ENCODE assay signal across 12 cellular contexts in genomic region chr10:74096777-74097176, GRCh38. TPM values are rescaled to one million over a fixed set of nuclear protein-coding genes. Genes with fewer than 3 reads are reported as not detected.
DNase-seq lines count a peak whose midpoint lies in the region; ATAC-seq lines count a peak whose summit lies in the region.
"Had no signal": no experiment of that assay in that cellular context is flagged by ENCODE, and none has a peak within 500 bp of the region (broad histone marks: within the 10 kb centered on the region; RNA-seq: fewer than 3 reads in every experiment).

No MANE protein-coding gene starts in this region.

- no peaks in the 10 kb centered on the region for H3K27me3 Mint-ChIP-seq in CD4-positive, alpha-beta memory T cell

- POLR2A ChIA-PET in CD4-positive, alpha-beta memory T cell (lab: Charles Lee; ENCODE audit: partially characterized antibody): no interaction called here

- no peak for DNase-seq in CD4-positive, alpha-beta memory T cell
- peak; percentile 44 for DNase-seq in GM19238 (ENCODE audit: insufficient read length, low spot score)
- DNase-seq in AG08396 (ENCODE audit: low spot score): no peak
- DNase-seq in activated naive CD4-positive, alpha-beta T cell treated with anti-CD3 and anti-CD28 coated beads, Interleukin-2, amount 50 U/mL, for 16 hours: no peak
- DNase-seq in activated T-cell treated with anti-CD3 and anti-CD28 coated beads, Interleukin-2, amount 50 U/mL, for 1 hour: no peak
- DNase-seq in stimulated activated CD4-positive, alpha-beta T cell treated with anti-CD3 and anti-CD28 coated beads, Interleukin-12 subunit alpha, Interleukin-12 subunit beta, amount 100 ng/mL, for 4 hours: no peak
- DNase-seq: activated CD8-positive, alpha-beta memory T cell treated with anti-CD3 and anti-CD28 coated beads, Interleukin-2, amount 50 U/mL, for 48 hours; left ventricle myocardium inferior; NCI-H446 treated with DMSO at 0.1 percent for 48 hours had no signal

- H3K9me3 Mint-ChIP-seq in CD4-positive, alpha-beta memory T cell: no peaks in the 10 kb centered on the region

- no peak overlapping the region for H3K4me3 Mint-ChIP-seq in CD4-positive, alpha-beta memory T cell

- peaks cover 61 to 74% of the 10 kb centered on the region in 2 donors for H3K36me3 Mint-ChIP-seq in CD4-positive, alpha-beta memory T cell

- H3K27ac Mint-ChIP-seq in CD4-positive, alpha-beta memory T cell: peak overlapping the region in 4 of 7 donors; percentile 16 to 55 (median 32)

- H3K27me3 ChIP-seq in CD4-positive, alpha-beta memory T cell (ENCODE audit: insufficient read depth, low read length): no peaks in the 10 kb centered on the region

- peaks cover 0 to 3% (median under 1%) of the 10 kb centered on the region in 4 donors for H3K4me1 Mint-ChIP-seq in CD4-positive, alpha-beta memory T cell

- H3K9me3 ChIP-seq in CD4-positive, alpha-beta memory T cell (ENCODE audit: control insufficient read depth in 1 of 2, low read length in 2 of 2): no peaks in the 10 kb centered on the region
- H3K9me3 ChIP-seq: left ventricle myocardium inferior, prostate gland had no signal

- peaks cover 74% of the 10 kb centered on the region for H3K36me3 ChIP-seq in CD4-positive, alpha-beta memory T cell (ENCODE audit: insufficient read depth, low read length)

- CTCF ChIA-PET in CD4-positive, alpha-beta memory T cell (lab: Charles Lee; ENCODE audit: partially characterized antibody): interaction anchor here (1.6 kb wide), 1 partner anchor 40 kb away, joined by 3 read pairs; no protein-coding TSS in a partner anchor

- intact Hi-C loops in CD4-positive, alpha-beta memory T cell (cut with micrococcal nuclease): no loop called here

- ATAC-seq in HG02678 (IDR thresholded peaks at IDR 0.05; ENCODE audit: unreplicated experiment): peak; percentile 96
- peak; percentile 80 for ATAC-seq in HG03520 (IDR thresholded peaks at IDR 0.05; ENCODE audit: unreplicated experiment)

- no peak overlapping the region for H3K4me3 ChIP-seq in CD4-positive, alpha-beta memory T cell (ENCODE audit: low read length in 2 of 2)
- H3K4me3 ChIP-seq: left ventricle myocardium inferior, prostate gland had no signal

- H3K27ac ChIP-seq in CD4-positive, alpha-beta memory T cell (ENCODE audit: low read depth, low read length): no peak overlapping the region
- H3K27ac ChIP-seq: left ventricle myocardium inferior, prostate gland had no signal

- no peaks in the 10 kb centered on the region for H3K4me1 ChIP-seq in CD4-positive, alpha-beta memory T cell (ENCODE audit: insufficient read depth, low read length)
- H3K4me1 ChIP-seq: left ventricle myocardium inferior, prostate gland had no signal

RNA-seq across cellular contexts. Expression of gene AP3M1, which starts 53.9 kb away (rescaled TPM):
- 10 to 100 TPM; 38.6 to 38.8 TPM for total RNA-seq in CD4-positive, alpha-beta memory T cell
- polyA plus RNA-seq in CD4-positive, alpha-beta memory T cell: 10 to 100 TPM; 28.7 to 37.7 TPM

RNA-seq across cellular contexts. Expression of gene ADK, which starts 54.2 kb away (rescaled TPM):
- total RNA-seq in CD4-positive, alpha-beta memory T cell: 10 to 100 TPM; 33.7 to 38.5 TPM
- 10 to 100 TPM; 63.5 to 66.6 TPM for polyA plus RNA-seq in CD4-positive, alpha-beta memory T cell
